Comparison of ENCODE assay signal across 8 cellular contexts in genomic region chr16:11407047-11407982, GRCh38.
DNase-seq lines count a peak whose midpoint lies in the region; ATAC-seq, FAIRE-seq and TF ChIP-seq lines count a peak whose summit lies in the region.

No MANE protein-coding gene starts in this region.

- peak; percentile 94 for FAIRE-seq in GM12891 (lab: Jason Lieb, UNC)

- H3K4me1 Mint-ChIP-seq in dendritic cell treated with granulocyte-macrophage colony-stimulating factor and Interleukin-4, amounts not matched to agents 40 ng/mL and 50 ng/mL, for 4 days (ENCODE audit: low read depth) = peaks cover 33% of the 10 kb centered on the region

- intact Hi-C loops in dendritic cell treated with granulocyte-macrophage colony-stimulating factor and Interleukin-4, amounts not matched to agents 40 ng/mL and 50 ng/mL, for 4 days (cut with micrococcal nuclease) = loop anchor here (2.0 to 5.0 kb wide), 4 partner anchors 99 to 445 kb away; no protein-coding TSS in a partner anchor

- H3K27ac ChIP-seq in lung (ENCODE audit: low read depth in 1 of 2, low read length in 1 of 2) = no peak overlapping the region

- WGBS in lung, 2 donors = 82 to 87% methylated on average over 17 of the region's 17 CpGs

- TF ChIP-seq CTCF in lung (IDR thresholded peaks at IDR 0.05; ENCODE audit: control extremely low read depth, extremely low read depth) = peak; percentile 65

- H3K9me3 ChIP-seq in lung (ENCODE audit: control insufficient read depth in 2 of 2, insufficient read depth in 1 of 2, low read length in 1 of 2) = no peaks in the 10 kb centered on the region

- H3K27ac Mint-ChIP-seq in dendritic cell treated with granulocyte-macrophage colony-stimulating factor and Interleukin-4, amounts not matched to agents 40 ng/mL and 50 ng/mL, for 4 days = peak overlapping the region; percentile 17

- H3K4me3 Mint-ChIP-seq in dendritic cell treated with granulocyte-macrophage colony-stimulating factor and Interleukin-4, amounts not matched to agents 40 ng/mL and 50 ng/mL, for 4 days = no peak overlapping the region

- DNase-seq in 8988T (peak; percentile 73), GM12891 (ENCODE audit: insufficient read length, low spot score) (peak; percentile 64), NCI-H345 (lab: John Stamatoyannopoulos, UW) (peak; percentile 61), lung (ENCODE audit: low spot score) (peak; percentile 75)
- peak; percentile 45 to 68 for DNase-seq in activated CD4-positive, alpha-beta T cell treated with anti-CD3 and anti-CD28 coated beads for 4 hours
- DNase-seq in stimulated activated CD8-positive, alpha-beta memory T cell treated with anti-CD3 and anti-CD28 coated beads, Interleukin-12 subunit alpha, Interleukin-12 subunit beta, amount 100 ng/mL, for 4 hours (ENCODE audit: low read depth) = peak; percentile 13

- H3K9me3 Mint-ChIP-seq in dendritic cell treated with granulocyte-macrophage colony-stimulating factor and Interleukin-4, amounts not matched to agents 40 ng/mL and 50 ng/mL, for 4 days = no peaks in the 10 kb centered on the region

- H3K4me1 ChIP-seq in lung (ENCODE audit: control insufficient read depth in 2 of 2, insufficient read depth in 2 of 2, low read length in 2 of 2) = no peaks in the 10 kb centered on the region

- ATAC-seq in lung (ENCODE audit: insufficient read depth, low FRiP score) (peak; percentile 82), HG03045 (IDR thresholded peaks at IDR 0.05; ENCODE audit: unreplicated experiment) (no peak)

- TF ChIP-seq POLR2A in GM12891 (IDR thresholded peaks at IDR 0.05; ENCODE audit: low read depth, low read length) = no peak

- H3K4me3 ChIP-seq in lung = no peak overlapping the region

- H3K27me3 Mint-ChIP-seq in dendritic cell treated with granulocyte-macrophage colony-stimulating factor and Interleukin-4, amounts not matched to agents 40 ng/mL and 50 ng/mL, for 4 days = peaks cover 16% of the 10 kb centered on the region

- no peaks in the 10 kb centered on the region for H3K36me3 ChIP-seq in lung (ENCODE audit: control insufficient read depth in 2 of 2, insufficient read depth in 2 of 2, low read length in 2 of 2)

- H3K36me3 Mint-ChIP-seq in dendritic cell treated with granulocyte-macrophage colony-stimulating factor and Interleukin-4, amounts not matched to agents 40 ng/mL and 50 ng/mL, for 4 days (ENCODE audit: low read depth) = no peaks in the 10 kb centered on the region

- no peaks in the 10 kb centered on the region for H3K27me3 ChIP-seq in lung (ENCODE audit: control insufficient read depth, insufficient read depth)

TF ChIP-seq in GM12891, 5 proteins besides CTCF, POLR2A, EP300 and RAD21:
- TF ChIP-seq PAX5 (IDR thresholded peaks at IDR 0.05; ENCODE audit: insufficient read depth, low read length, severe bottlenecking) (no peak), SPI1 (IDR thresholded peaks at IDR 0.05; ENCODE audit: low read depth, low read length) (no peak), TAF1 (IDR thresholded peaks at IDR 0.05; ENCODE audit: low read depth, low read length) (no peak), POLR2AphosphoS5 (IDR thresholded peaks at IDR 0.05; ENCODE audit: low read depth, low read length) (no peak), POU2F2 (IDR thresholded peaks at IDR 0.05; ENCODE audit: low read depth, low read length) (no peak)

Comparison
In these comparisons a context has a peak if more than half of its experiments do, and no peak if none do; other contexts are left out.
1. DNase-seq: peak in every context shown above with its lines; median percentile 75 in lung; 73 in 8988T; 64 in GM12891; 61 in NCI-H345; 56 in activated CD4-positive, alpha-beta T cell treated with anti-CD3 and anti-CD28 coated beads for 4 hours; 13 in stimulated activated CD8-positive, alpha-beta memory T cell treated with anti-CD3 and anti-CD28 coated beads, Interleukin-12 subunit alpha, Interleukin-12 subunit beta, amount 100 ng/mL, for 4 hours.